ENCODE assay signal across 18 cellular contexts in genomic region chr3:122052968-122053367, GRCh38. TPM values are rescaled to one million over a fixed set of nuclear protein-coding genes. Genes with fewer than 3 reads are reported as not detected.
A peak's percentile ranks its signal among the peaks of the same experiment; 100 is the strongest.
DNase-seq lines count a peak whose midpoint lies in the region; ATAC-seq and TF ChIP-seq lines count a peak whose summit lies in the region.
"Had no signal": no experiment of that assay in that cellular context is flagged by ENCODE, and none has a peak within 500 bp of the region (broad histone marks: within the 10 kb centered on the region; RNA-seq: fewer than 3 reads in every experiment).

No MANE protein-coding gene starts in this region.

- no peaks in the 10 kb centered on the region for H3F3A ChIP-seq in neural progenitor cell (ENCODE audit: low read depth)

- H3K27me3 Mint-ChIP-seq in neural progenitor cell (ENCODE audit: insufficient read depth, low read depth) = no peaks in the 10 kb centered on the region

- TF ChIP-seq CTCF in neural progenitor cell (IDR thresholded peaks at IDR 0.05) = no peak

- DNase-seq in neural progenitor cell (ENCODE audit: low spot score) = no peak
- DNase-seq in DMS153 (lab: John Stamatoyannopoulos, UW) = no peak
- DNase-seq in activated gamma-delta T cell (lab: John Stamatoyannopoulos, UW) = no peak
- no peak for DNase-seq in ureter (ENCODE audit: low spot score)
- DNase-seq: cortex of kidney; GF-D8; stimulated activated CD4-positive, alpha-beta T cell treated with anti-CD3 and anti-CD28 coated beads, Interleukin-15, amount 100 ng/mL, for 24 hours had no signal

- H3K9me3 ChIP-seq in neural progenitor cell (ENCODE audit: low read depth) = no peaks in the 10 kb centered on the region

- H3K4me3 Mint-ChIP-seq in neural progenitor cell = no peak overlapping the region
- H3K4me3 Mint-ChIP-seq: activated naive CD4-positive, alpha-beta T cell treated with anti-CD3 and anti-CD28 coated beads, Interleukin-2, amount 50 U/mL, for 24 hours; brain; natural killer cell treated with Interleukin-12 subunit alpha and Interleukin-12 subunit beta and Interleukin-15 and Interleukin-18, amount 100 ng/mL, for 72 hours had no signal

- H3K79me2 ChIP-seq in neural progenitor cell (ENCODE audit: low read depth) = no peaks in the 10 kb centered on the region

- no peak overlapping the region for H3K27ac Mint-ChIP-seq in neural progenitor cell
- H3K27ac Mint-ChIP-seq: activated naive CD4-positive, alpha-beta T cell treated with anti-CD3 and anti-CD28 coated beads, Interleukin-2, amount 50 U/mL, for 24 hours; brain; natural killer cell treated with Interleukin-12 subunit alpha and Interleukin-12 subunit beta and Interleukin-15 and Interleukin-18, amount 100 ng/mL, for 72 hours had no signal

- H3K36me3 Mint-ChIP-seq in neural progenitor cell = no peaks in the 10 kb centered on the region
- H3K36me3 Mint-ChIP-seq: activated naive CD4-positive, alpha-beta T cell treated with anti-CD3 and anti-CD28 coated beads, Interleukin-2, amount 50 U/mL, for 24 hours; brain had no signal

- H3K9me3 Mint-ChIP-seq in neural progenitor cell = no peaks in the 10 kb centered on the region
- H3K9me3 Mint-ChIP-seq: natural killer cell treated with Interleukin-12 subunit alpha and Interleukin-12 subunit beta and Interleukin-15 and Interleukin-18, amount 100 ng/mL, for 72 hours had no signal

- H3K9ac ChIP-seq in neural progenitor cell = no peak overlapping the region

- H3K27ac ChIP-seq in neural progenitor cell = no peak overlapping the region
- H3K27ac ChIP-seq: epithelial cell of prostate had no signal

- no peaks in the 10 kb centered on the region for H4K20me1 ChIP-seq in neural progenitor cell (ENCODE audit: low read depth)

- peak overlapping the region; percentile 5 for H2AFZ ChIP-seq in neural progenitor cell (replicated peaks)

- H3K4me3 ChIP-seq in neural progenitor cell = no peak overlapping the region

- no peaks in the 10 kb centered on the region for H3K4me1 ChIP-seq in neural progenitor cell

- no peak overlapping the region for H3K4me2 ChIP-seq in neural progenitor cell

- no peaks in the 10 kb centered on the region for H3K4me1 Mint-ChIP-seq in neural progenitor cell
- H3K4me1 Mint-ChIP-seq: activated naive CD4-positive, alpha-beta T cell treated with anti-CD3 and anti-CD28 coated beads, Interleukin-2, amount 50 U/mL, for 24 hours; brain had no signal

- ATAC-seq in GM18502 (IDR thresholded peaks at IDR 0.05; ENCODE audit: poor library complexity, unreplicated experiment) = peak; percentile 49
- ATAC-seq in GM21619 (IDR thresholded peaks at IDR 0.05; ENCODE audit: unreplicated experiment) = peak; percentile 44
- peak; percentile 48 for ATAC-seq in HG03521 (IDR thresholded peaks at IDR 0.05; ENCODE audit: unreplicated experiment)
- ATAC-seq in GM19467 (IDR thresholded peaks at IDR 0.05; ENCODE audit: unreplicated experiment) = no peak
- ATAC-seq: natural killer cell treated with Interleukin-12 subunit alpha and Interleukin-12 subunit beta and Interleukin-15 and Interleukin-18, amount 100 ng/mL, for 72 hours; Right ventricle myocardium inferior had no signal

- no peaks in the 10 kb centered on the region for H3K27me3 ChIP-seq in neural progenitor cell

- no peaks in the 10 kb centered on the region for H3K36me3 ChIP-seq in neural progenitor cell

RNA-seq across cellular contexts. Expression of gene CD86, which starts 2.2 kb away (rescaled TPM):
- total RNA-seq in neural progenitor cell (ENCODE audit: low replicate concordance) (not detected in 2 replicates), ureter (3.0 TPM)
- total RNA-seq: lung microvascular endothelial cell, renal cortical epithelial cell had no signal

RNA-seq across cellular contexts. Expression of gene ILDR1, which starts 30.9 kb away (rescaled TPM):
- 0.07 and 0.22 TPM in 2 replicates for total RNA-seq in neural progenitor cell (ENCODE audit: low replicate concordance)
- 16.3 TPM for total RNA-seq in ureter
- total RNA-seq: lung microvascular endothelial cell had no signal

Comparison
In these comparisons a context has a peak if more than half of its experiments do, and no peak if none do; other contexts are left out.
1. RNA of gene ILDR1, which starts 30.9 kb away (total RNA-seq): 16.3 TPM in ureter (single experiment); 0.07 to 0.22 TPM in neural progenitor cell; every median in the first group is over 10 times any median in the second.